ENCODE assay signal across 22 cellular contexts in genomic region chr6:1997702-1998101, GRCh38.
"Had no signal": no experiment of that assay in that cellular context is flagged by ENCODE, and none has a peak within 500 bp of the region (broad histone marks: within the 10 kb centered on the region; RNA-seq: fewer than 3 reads in every experiment).

No MANE protein-coding gene starts in this region.

- DNase-seq: colonic mucosa; cortex of kidney; dorsolateral prefrontal cortex; effector CD4-positive, alpha-beta T cell; effector memory CD4-positive, alpha-beta T cell; foreskin keratinocyte; heart left ventricle; hypothalamus; immature natural killer cell; islet precursor cell; kidney; kidney glomerular epithelial cell; left colon; left lung; left ventricle myocardium superior; lower lobe of right lung; mesenchymal stem cell; mucosa of descending colon; naive B cell had no signal

- H3K4me3 ChIP-seq: colonic mucosa, dorsolateral prefrontal cortex, esophagus muscularis mucosa, gastroesophageal sphincter, heart left ventricle, hepatocyte, left lung, lower lobe of right lung, mucosa of descending colon had no signal

- ATAC-seq: foreskin keratinocyte, gastroesophageal sphincter, heart left ventricle, left colon, left lung, left ventricle myocardium superior, lower lobe of right lung, mucosa of descending colon had no signal
